In the genomic region with DNA sequence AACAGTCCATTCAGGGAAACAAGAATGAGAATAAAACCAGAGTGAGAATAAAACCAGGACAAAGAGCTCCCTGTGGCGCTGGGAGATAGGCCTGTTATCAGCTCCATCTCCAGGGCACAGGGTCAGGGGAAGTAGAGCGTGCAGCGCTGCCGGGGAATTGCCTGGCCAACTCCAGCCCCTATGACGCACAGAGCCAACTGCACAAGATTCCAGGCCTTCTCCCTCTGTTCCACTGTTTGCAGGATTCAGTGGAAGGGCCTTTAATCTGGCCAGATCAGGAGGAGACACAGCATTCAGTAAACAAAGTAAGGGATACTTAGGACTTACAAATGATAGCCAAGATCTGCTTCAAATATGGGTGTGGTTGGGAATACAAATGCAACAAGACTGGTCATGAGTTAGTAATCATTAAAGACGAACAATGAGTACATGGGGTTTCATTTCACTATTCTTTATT, we compare ENCODE assay signal across 9 cellular contexts. TPM values are rescaled to one million over a fixed set of nuclear protein-coding genes. Genes with fewer than 3 reads are reported as not detected.
A peak's percentile ranks its signal among the peaks of the same experiment; 100 is the strongest.
DNase-seq lines count a peak whose midpoint lies in the region; ATAC-seq and TF ChIP-seq lines count a peak whose summit lies in the region.
"Had no signal": no experiment of that assay in that cellular context is flagged by ENCODE, and none has a peak within 500 bp of the region (broad histone marks: within the 10 kb centered on the region; RNA-seq: fewer than 3 reads in every experiment).

No MANE protein-coding gene starts in this region.

- H3K9me3 ChIP-seq in SJSA1 (replicated peaks) = no peaks in the 10 kb centered on the region

- no peak overlapping the region for H3K4me3 Mint-ChIP-seq in osteocyte (ENCODE audit: unreplicated experiment)

- H3K27ac Mint-ChIP-seq in osteocyte (ENCODE audit: unreplicated experiment) = peak overlapping the region; percentile 59

- peaks cover 48% of the 10 kb centered on the region for H3K4me1 ChIP-seq in SJSA1 (replicated peaks)

- no peaks in the 10 kb centered on the region for H3K27me3 ChIP-seq in SJSA1 (replicated peaks)

- no peak for ATAC-seq in GM19397 (IDR thresholded peaks at IDR 0.05; ENCODE audit: unreplicated experiment)

- H3K27ac ChIP-seq in C4-2B = peak overlapping the region; percentile 48
- H3K27ac ChIP-seq in SJSA1 = 0 out of 2 replicates have a peak overlapping the region, but pooled peaks have one; percentile 26

- no peaks in the 10 kb centered on the region for H3K9me3 Mint-ChIP-seq in osteocyte (ENCODE audit: unreplicated experiment)

- H3K4me1 Mint-ChIP-seq in osteocyte (ENCODE audit: unreplicated experiment) = peaks cover 78% of the 10 kb centered on the region

- TF ChIP-seq CTCF in C4-2B (conservative IDR thresholded peaks at IDR 0.05) (no peak), fibroblast of the aortic adventitia (IDR thresholded peaks at IDR 0.05; ENCODE audit: insufficient read depth, low read length) (no peak), osteocyte (IDR thresholded peaks at IDR 0.05) (no peak)

- H3K36me3 ChIP-seq in SJSA1 = peaks cover 12% of the 10 kb centered on the region; the same call in 1 of the 2 replicates

- peaks cover 56% of the 10 kb centered on the region for H3K36me3 Mint-ChIP-seq in osteocyte (ENCODE audit: unreplicated experiment)

- DNase-seq in SJSA1 (ENCODE audit: low read depth in 1 of 2, low spot score in 2 of 2) (peak in 1 of 2 experiments; percentile 8), fibroblast of the aortic adventitia (ENCODE audit: low read depth) (peak; percentile 95), osteocyte (ENCODE audit: extremely low spot score, unreplicated experiment) (no peak), anterior cingulate cortex (lab: John Stamatoyannopoulos, UW) (no peak), cortex of kidney (lab: John Stamatoyannopoulos, UW) (no peak), 8988T (no peak)
- DNase-seq: activated CD4-positive, CD25-positive, alpha-beta regulatory T cell had no signal

- H3K27me3 Mint-ChIP-seq in osteocyte (ENCODE audit: unreplicated experiment) = no peaks in the 10 kb centered on the region

- H3K4me3 ChIP-seq in SJSA1 (no peak overlapping the region), fibroblast of the aortic adventitia (ENCODE audit: low read depth, low read length) (no peak overlapping the region)

RNA-seq across cellular contexts. Expression of a gene that starts 49.4 kb away (rescaled TPM):
- total RNA-seq in SJSA1 (2014; rRNA removed; shearing (Covaris generic)) = 84.6 and 140 TPM in 2 replicates
- 308 and 429 TPM in 2 replicates for total RNA-seq in fibroblast of the aortic adventitia (ENCODE audit: low replicate concordance)
- 419 and 441 TPM in 2 replicates for total RNA-seq in osteocyte
